Comparison of ENCODE assay signal across 24 cellular contexts in genomic region chr3:192220915-192221314, GRCh38.
"Had no signal": no experiment of that assay in that cellular context is flagged by ENCODE, and none has a peak within 500 bp of the region (broad histone marks: within the 10 kb centered on the region; RNA-seq: fewer than 3 reads in every experiment).

No MANE protein-coding gene starts in this region.

- H3K9ac ChIP-seq: SK-N-SH had no signal

- H3K27ac ChIP-seq: HL-60, RWPE1 had no signal

- ATAC-seq: Panc1, PC-3, T-cell had no signal

- H3K4me2 ChIP-seq: SK-N-SH had no signal

- H3K9me3 ChIP-seq: SK-N-SH had no signal

- FAIRE-seq: HTR-8/SVneo had no signal

- DNase-seq: KBM-7; MV-4-11; NCI-H1048; NCI-H1105; NCI-H1417; NCI-H1436 treated with DMSO at 0.1 percent for 48 hours; NCI-H1694; NCI-H187 treated with DMSO at 0.1 percent for 48 hours; NCI-H2081 treated with DMSO at 0.1 percent for 48 hours; NCI-H2171; NCI-H2227 treated with DMSO at 0.1 percent for 48 hours; NCI-H524; NCI-H526 treated with DMSO at 0.1 percent for 48 hours; NCI-H748 treated with DMSO at 0.1 percent for 48 hours; NK-92 treated with Interleukin-12 subunit alpha and Interleukin-12 subunit beta, amount 100 ng/mL, for 24 hours; PC-3; SHP77; SK-N-SH; SW 1271; T-cell had no signal
